In genomic region chr3:4672727-4673126, GRCh38 we compare ENCODE assay signal across 16 cellular contexts.
DNase-seq lines count a peak whose midpoint lies in the region; ATAC-seq and TF ChIP-seq lines count a peak whose summit lies in the region.
"Had no signal": no experiment of that assay in that cellular context is flagged by ENCODE, and none has a peak within 500 bp of the region (broad histone marks: within the 10 kb centered on the region; RNA-seq: fewer than 3 reads in every experiment).

No MANE protein-coding gene starts in this region.

- ATAC-seq in heart right ventricle (peak; percentile 58 to 89 (median 81)), upper lobe of left lung (ENCODE audit: low FRiP score in 2 of 2) (no peak), GM19452 (IDR thresholded peaks at IDR 0.05; ENCODE audit: unreplicated experiment) (no peak), left lung (no peak)
- ATAC-seq: GM12878 had no signal

- TF ChIP-seq CTCF in heart right ventricle (IDR thresholded peaks at IDR 0.05) (no peak), prostate gland (IDR thresholded peaks at IDR 0.05) (no peak), upper lobe of left lung (IDR thresholded peaks at IDR 0.05) (no peak), left lung (IDR thresholded peaks at IDR 0.05) (no peak)

- H3K4me1 Mint-ChIP-seq in IgD-negative memory B cell = no peaks in the 10 kb centered on the region
- H3K4me1 Mint-ChIP-seq: CD4-positive, CD25-positive, alpha-beta regulatory T cell; H9 had no signal

- TF ChIP-seq EP300 in upper lobe of left lung (IDR thresholded peaks at IDR 0.05) = no peak

- WGBS in heart right ventricle, 2 donors = 31 to 40% methylated on average over 4 of the region's 4 CpGs
- WGBS in prostate gland = 50% methylated on average over 4 of the region's 4 CpGs
- 68 to 72% methylated on average over 4 of the region's 4 CpGs for WGBS in upper lobe of left lung, 2 donors

- H3K9me3 Mint-ChIP-seq in IgD-negative memory B cell = no peaks in the 10 kb centered on the region
- H3K9me3 Mint-ChIP-seq: CD4-positive, CD25-positive, alpha-beta regulatory T cell; H9 had no signal

- no peak overlapping the region for H3K4me3 Mint-ChIP-seq in IgD-negative memory B cell
- H3K4me3 Mint-ChIP-seq: CD4-positive, CD25-positive, alpha-beta regulatory T cell; H9 had no signal

- H3K4me1 ChIP-seq in heart right ventricle (peaks cover 0 to 9% (median 0%) of the 10 kb centered on the region in 9 donors), prostate gland (replicated peaks) (no peaks in the 10 kb centered on the region), upper lobe of left lung (no peaks in the 10 kb centered on the region), left lung (no peaks in the 10 kb centered on the region)
- H3K4me1 ChIP-seq: BLaER1 had no signal

- H3K27ac ChIP-seq in heart right ventricle (no peak overlapping the region), prostate gland (peak overlapping the region; percentile 21 to 35), upper lobe of left lung (no peak overlapping the region), left lung (no peak overlapping the region)
- H3K27ac ChIP-seq: 22Rv1, BLaER1 had no signal

- no peaks in the 10 kb centered on the region for H3K9me3 ChIP-seq in heart right ventricle
- no peaks in the 10 kb centered on the region for H3K9me3 ChIP-seq in prostate gland
- H3K9me3 ChIP-seq in upper lobe of left lung = no peaks in the 10 kb centered on the region
- H3K9me3 ChIP-seq in left lung = no peaks in the 10 kb centered on the region
- H3K9me3 ChIP-seq: BLaER1 had no signal

- H3K36me3 Mint-ChIP-seq in IgD-negative memory B cell = peaks cover 11% of the 10 kb centered on the region

- TF ChIP-seq POLR2A in prostate gland (IDR thresholded peaks at IDR 0.05) (no peak), upper lobe of left lung (IDR thresholded peaks at IDR 0.05) (no peak)

- no peaks in the 10 kb centered on the region for H3K27me3 ChIP-seq in heart right ventricle
- H3K27me3 ChIP-seq in prostate gland (replicated peaks; ENCODE audit: insufficient read depth) = no peaks in the 10 kb centered on the region
- H3K27me3 ChIP-seq in upper lobe of left lung = no peaks in the 10 kb centered on the region
- no peaks in the 10 kb centered on the region for H3K27me3 ChIP-seq in left lung
- H3K27me3 ChIP-seq: BLaER1 had no signal

- peak; percentile 25 for DNase-seq in DMS 273 (lab: John Stamatoyannopoulos, UW; ENCODE audit: unreplicated experiment)
- no peak for DNase-seq in DMS 273 treated with DMSO at 0.1 percent for 48 hours (lab: John Stamatoyannopoulos, UW)
- peak in 1 of 2 donors; percentile 27 for DNase-seq in heart right ventricle
- no peak for DNase-seq in prostate gland (ENCODE audit: low spot score)
- no peak for DNase-seq in upper lobe of left lung
- no peak for DNase-seq in left lung
- DNase-seq: AML-193; CD4-positive, CD25-positive, alpha-beta regulatory T cell; DMS79; GOT3; H9 had no signal

- H3K4me3 ChIP-seq in heart right ventricle (no peak overlapping the region), prostate gland (no peak overlapping the region), upper lobe of left lung (no peak overlapping the region), left lung (no peak overlapping the region)
- H3K4me3 ChIP-seq: BLaER1, GM12878 had no signal

- H3K27ac Mint-ChIP-seq in IgD-negative memory B cell = peak overlapping the region in 2 of 3 donors; percentile 60 to 83
- H3K27ac Mint-ChIP-seq: CD4-positive, CD25-positive, alpha-beta regulatory T cell had no signal

- H3K36me3 ChIP-seq in heart right ventricle (peaks cover 0 to 99% (median 15%) of the 10 kb centered on the region in 9 donors), prostate gland (no peaks in the 10 kb centered on the region), upper lobe of left lung (peaks cover 4 to 53% (median 16%) of the 10 kb centered on the region in 4 donors), left lung (peaks cover 0 to 51% of the 10 kb centered on the region in 2 donors)

- intact Hi-C loops in heart right ventricle (cut with DNase I) (no loop called here), prostate gland (cut with DNase I) (no loop called here), left lung (cut with DNase I) (no loop called here)

- H3K27me3 Mint-ChIP-seq in IgD-negative memory B cell = no peaks in the 10 kb centered on the region
- H3K27me3 Mint-ChIP-seq: CD4-positive, CD25-positive, alpha-beta regulatory T cell had no signal

Comparison
In these comparisons a context has a peak if more than half of its experiments do, and no peak if none do; other contexts are left out.
1. ATAC-seq: peak in heart right ventricle (8 of 8); none in upper lobe of left lung (0 of 2), GM19452 (single experiment) and left lung (single experiment).
2. H3K27ac ChIP-seq: peak in prostate gland (2 of 2); none in heart right ventricle (0 of 10), upper lobe of left lung (0 of 4) and left lung (0 of 2).